Comparison of ENCODE assay signal across 1 cellular context in the genomic region with DNA sequence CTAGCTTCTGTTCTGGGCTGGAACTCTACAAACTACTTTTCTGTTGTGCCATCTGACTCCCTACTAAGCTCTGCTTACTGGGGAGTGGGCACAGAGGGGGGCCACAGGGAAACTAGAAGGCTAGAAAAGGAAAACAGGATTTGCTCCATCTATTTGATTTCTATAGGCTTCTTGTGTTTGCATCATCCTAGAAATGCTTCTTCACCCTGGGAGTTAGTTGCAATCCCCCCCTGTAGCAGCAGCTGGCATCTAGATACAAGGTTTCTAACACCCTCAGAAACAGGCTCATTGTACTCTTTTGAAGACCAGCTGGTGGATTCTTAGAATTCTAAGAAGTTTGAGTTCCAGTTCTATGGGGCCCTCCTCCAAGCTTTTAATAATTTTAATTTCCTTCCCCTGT.
TF ChIP-seq lines count a peak whose summit lies in the region.

No MANE protein-coding gene starts in this region.

TF ChIP-seq in GM23338, 12 proteins besides CTCF, POLR2A, EP300 and RAD21 (continued from another document):
- TF ChIP-seq ZNF331 (CRISPR knock-in tag; IDR thresholded peaks at IDR 0.05; ENCODE audit: low read depth), result no peak
- TF ChIP-seq EZH2phosphoT487 (IDR thresholded peaks at IDR 0.05; ENCODE audit: unreplicated experiment), result no peak
- no peak for TF ChIP-seq CREB1 (CRISPR knock-in tag; IDR thresholded peaks at IDR 0.05; ENCODE audit: low read depth)
- no peak for TF ChIP-seq JUNB (IDR thresholded peaks at IDR 0.05; ENCODE audit: unreplicated experiment)
- no peak for TF ChIP-seq POLR2AphosphoS5 (IDR thresholded peaks at IDR 0.05; ENCODE audit: low read depth)
- TF ChIP-seq NANOG (IDR thresholded peaks at IDR 0.05; ENCODE audit: borderline replicate concordance), result no peak
- TF ChIP-seq, protein P1, sequence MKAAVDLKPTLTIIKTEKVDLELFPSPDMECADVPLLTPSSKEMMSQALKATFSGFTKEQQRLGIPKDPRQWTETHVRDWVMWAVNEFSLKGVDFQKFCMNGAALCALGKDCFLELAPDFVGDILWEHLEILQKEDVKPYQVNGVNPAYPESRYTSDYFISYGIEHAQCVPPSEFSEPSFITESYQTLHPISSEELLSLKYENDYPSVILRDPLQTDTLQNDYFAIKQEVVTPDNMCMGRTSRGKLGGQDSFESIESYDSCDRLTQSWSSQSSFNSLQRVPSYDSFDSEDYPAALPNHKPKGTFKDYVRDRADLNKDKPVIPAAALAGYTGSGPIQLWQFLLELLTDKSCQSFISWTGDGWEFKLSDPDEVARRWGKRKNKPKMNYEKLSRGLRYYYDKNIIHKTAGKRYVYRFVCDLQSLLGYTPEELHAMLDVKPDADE (IDR thresholded peaks at IDR 0.05), result no peak
- TF ChIP-seq, protein P2, sequence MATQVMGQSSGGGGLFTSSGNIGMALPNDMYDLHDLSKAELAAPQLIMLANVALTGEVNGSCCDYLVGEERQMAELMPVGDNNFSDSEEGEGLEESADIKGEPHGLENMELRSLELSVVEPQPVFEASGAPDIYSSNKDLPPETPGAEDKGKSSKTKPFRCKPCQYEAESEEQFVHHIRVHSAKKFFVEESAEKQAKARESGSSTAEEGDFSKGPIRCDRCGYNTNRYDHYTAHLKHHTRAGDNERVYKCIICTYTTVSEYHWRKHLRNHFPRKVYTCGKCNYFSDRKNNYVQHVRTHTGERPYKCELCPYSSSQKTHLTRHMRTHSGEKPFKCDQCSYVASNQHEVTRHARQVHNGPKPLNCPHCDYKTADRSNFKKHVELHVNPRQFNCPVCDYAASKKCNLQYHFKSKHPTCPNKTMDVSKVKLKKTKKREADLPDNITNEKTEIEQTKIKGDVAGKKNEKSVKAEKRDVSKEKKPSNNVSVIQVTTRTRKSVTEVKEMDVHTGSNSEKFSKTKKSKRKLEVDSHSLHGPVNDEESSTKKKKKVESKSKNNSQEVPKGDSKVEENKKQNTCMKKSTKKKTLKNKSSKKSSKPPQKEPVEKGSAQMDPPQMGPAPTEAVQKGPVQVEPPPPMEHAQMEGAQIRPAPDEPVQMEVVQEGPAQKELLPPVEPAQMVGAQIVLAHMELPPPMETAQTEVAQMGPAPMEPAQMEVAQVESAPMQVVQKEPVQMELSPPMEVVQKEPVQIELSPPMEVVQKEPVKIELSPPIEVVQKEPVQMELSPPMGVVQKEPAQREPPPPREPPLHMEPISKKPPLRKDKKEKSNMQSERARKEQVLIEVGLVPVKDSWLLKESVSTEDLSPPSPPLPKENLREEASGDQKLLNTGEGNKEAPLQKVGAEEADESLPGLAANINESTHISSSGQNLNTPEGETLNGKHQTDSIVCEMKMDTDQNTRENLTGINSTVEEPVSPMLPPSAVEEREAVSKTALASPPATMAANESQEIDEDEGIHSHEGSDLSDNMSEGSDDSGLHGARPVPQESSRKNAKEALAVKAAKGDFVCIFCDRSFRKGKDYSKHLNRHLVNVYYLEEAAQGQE (IDR thresholded peaks at IDR 0.05; ENCODE audit: unreplicated experiment), result no peak
- no peak for TF ChIP-seq EZH2 (IDR thresholded peaks at IDR 0.05; ENCODE audit: low read depth, unreplicated experiment)
- TF ChIP-seq, protein P3, sequence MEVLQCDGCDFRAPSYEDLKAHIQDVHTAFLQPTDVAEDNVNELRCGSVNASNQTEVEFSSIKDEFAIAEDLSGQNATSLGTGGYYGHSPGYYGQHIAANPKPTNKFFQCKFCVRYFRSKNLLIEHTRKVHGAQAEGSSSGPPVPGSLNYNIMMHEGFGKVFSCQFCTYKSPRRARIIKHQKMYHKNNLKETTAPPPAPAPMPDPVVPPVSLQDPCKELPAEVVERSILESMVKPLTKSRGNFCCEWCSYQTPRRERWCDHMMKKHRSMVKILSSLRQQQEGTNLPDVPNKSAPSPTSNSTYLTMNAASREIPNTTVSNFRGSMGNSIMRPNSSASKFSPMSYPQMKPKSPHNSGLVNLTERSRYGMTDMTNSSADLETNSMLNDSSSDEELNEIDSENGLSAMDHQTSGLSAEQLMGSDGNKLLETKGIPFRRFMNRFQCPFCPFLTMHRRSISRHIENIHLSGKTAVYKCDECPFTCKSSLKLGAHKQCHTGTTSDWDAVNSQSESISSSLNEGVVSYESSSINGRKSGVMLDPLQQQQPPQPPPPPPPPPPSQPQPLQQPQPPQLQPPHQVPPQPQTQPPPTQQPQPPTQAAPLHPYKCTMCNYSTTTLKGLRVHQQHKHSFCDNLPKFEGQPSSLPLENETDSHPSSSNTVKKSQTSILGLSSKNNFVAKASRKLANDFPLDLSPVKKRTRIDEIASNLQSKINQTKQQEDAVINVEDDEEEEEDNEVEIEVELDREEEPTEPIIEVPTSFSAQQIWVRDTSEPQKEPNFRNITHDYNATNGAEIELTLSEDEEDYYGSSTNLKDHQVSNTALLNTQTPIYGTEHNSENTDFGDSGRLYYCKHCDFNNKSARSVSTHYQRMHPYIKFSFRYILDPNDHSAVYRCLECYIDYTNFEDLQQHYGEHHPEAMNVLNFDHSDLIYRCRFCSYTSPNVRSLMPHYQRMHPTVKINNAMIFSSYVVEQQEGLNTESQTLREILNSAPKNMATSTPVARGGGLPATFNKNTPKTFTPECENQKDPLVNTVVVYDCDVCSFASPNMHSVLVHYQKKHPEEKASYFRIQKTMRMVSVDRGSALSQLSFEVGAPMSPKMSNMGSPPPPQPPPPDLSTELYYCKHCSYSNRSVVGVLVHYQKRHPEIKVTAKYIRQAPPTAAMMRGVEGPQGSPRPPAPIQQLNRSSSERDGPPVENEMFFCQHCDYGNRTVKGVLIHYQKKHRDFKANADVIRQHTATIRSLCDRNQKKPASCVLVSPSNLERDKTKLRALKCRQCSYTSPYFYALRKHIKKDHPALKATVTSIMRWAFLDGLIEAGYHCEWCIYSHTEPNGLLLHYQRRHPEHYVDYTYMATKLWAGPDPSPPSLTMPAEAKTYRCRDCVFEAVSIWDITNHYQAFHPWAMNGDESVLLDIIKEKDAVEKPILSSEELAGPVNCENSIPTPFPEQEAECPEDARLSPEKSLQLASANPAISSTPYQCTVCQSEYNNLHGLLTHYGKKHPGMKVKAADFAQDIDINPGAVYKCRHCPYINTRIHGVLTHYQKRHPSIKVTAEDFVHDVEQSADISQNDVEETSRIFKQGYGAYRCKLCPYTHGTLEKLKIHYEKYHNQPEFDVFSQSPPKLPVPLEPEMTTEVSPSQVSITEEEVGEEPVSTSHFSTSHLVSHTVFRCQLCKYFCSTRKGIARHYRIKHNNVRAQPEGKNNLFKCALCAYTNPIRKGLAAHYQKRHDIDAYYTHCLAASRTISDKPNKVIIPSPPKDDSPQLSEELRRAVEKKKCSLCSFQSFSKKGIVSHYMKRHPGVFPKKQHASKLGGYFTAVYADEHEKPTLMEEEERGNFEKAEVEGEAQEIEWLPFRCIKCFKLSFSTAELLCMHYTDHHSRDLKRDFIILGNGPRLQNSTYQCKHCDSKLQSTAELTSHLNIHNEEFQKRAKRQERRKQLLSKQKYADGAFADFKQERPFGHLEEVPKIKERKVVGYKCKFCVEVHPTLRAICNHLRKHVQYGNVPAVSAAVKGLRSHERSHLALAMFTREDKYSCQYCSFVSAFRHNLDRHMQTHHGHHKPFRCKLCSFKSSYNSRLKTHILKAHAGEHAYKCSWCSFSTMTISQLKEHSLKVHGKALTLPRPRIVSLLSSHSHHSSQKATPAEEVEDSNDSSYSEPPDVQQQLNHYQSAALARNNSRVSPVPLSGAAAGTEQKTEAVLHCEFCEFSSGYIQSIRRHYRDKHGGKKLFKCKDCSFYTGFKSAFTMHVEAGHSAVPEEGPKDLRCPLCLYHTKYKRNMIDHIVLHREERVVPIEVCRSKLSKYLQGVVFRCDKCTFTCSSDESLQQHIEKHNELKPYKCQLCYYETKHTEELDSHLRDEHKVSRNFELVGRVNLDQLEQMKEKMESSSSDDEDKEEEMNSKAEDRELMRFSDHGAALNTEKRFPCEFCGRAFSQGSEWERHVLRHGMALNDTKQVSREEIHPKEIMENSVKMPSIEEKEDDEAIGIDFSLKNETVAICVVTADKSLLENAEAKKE (CRISPR knock-in tag; IDR thresholded peaks at IDR 0.05), result no peak
